8 cellular contexts compared by ENCODE assay signal in genomic region chr12:47754881-47755280, GRCh38. TPM values are rescaled to one million over a fixed set of nuclear protein-coding genes. Genes with fewer than 3 reads are reported as not detected.
A peak's percentile ranks its signal among the peaks of the same experiment; 100 is the strongest.
DNase-seq lines count a peak whose midpoint lies in the region; TF ChIP-seq lines count a peak whose summit lies in the region.

No MANE protein-coding gene starts in this region.

- no peak for TF ChIP-seq CTCF in KMS-11 (conservative IDR thresholded peaks at IDR 0.05; ENCODE audit: low read depth, low read length)
- TF ChIP-seq CTCF in transverse colon (IDR thresholded peaks at IDR 0.05), result no peak
- TF ChIP-seq CTCF in BE2C (IDR thresholded peaks at IDR 0.05; ENCODE audit: low read depth, low read length), result no peak
- no peak for TF ChIP-seq CTCF in GM10248 (IDR thresholded peaks at IDR 0.05; ENCODE audit: control extremely low read depth, extremely low read depth, low read depth, missing control alignments)

- H3K9ac ChIP-seq in KMS-11, result no peak overlapping the region; the same call in 1 of the 2 replicates

- no peaks in the 10 kb centered on the region for H4K20me1 ChIP-seq in KMS-11 (ENCODE audit: insufficient read depth)

- DNase-seq in NK-92 treated with Interleukin-12 subunit alpha and Interleukin-12 subunit beta, amount 100 ng/mL, for 24 hours (lab: John Stamatoyannopoulos, UW), result peak; percentile 67
- DNase-seq in NK-92 (lab: John Stamatoyannopoulos, UW; ENCODE audit: unreplicated experiment) (no peak), globus pallidus (ENCODE audit: low spot score) (peak; percentile 58), transverse colon (peak; percentile 90), BE2C (no peak), NCI-H2107 treated with DMSO at 0.1 percent for 48 hours (lab: John Stamatoyannopoulos, UW; ENCODE audit: unreplicated experiment) (no peak), GM10248 (ENCODE audit: extremely low spot score) (no peak)

- 25% methylated on average over 3 of the region's 3 CpGs; no CpG with 5 or more reads in 1 of the 2 donors for WGBS in transverse colon (ENCODE audit: low coverage in 1 of 2), 2 donors

- POLR2A ChIA-PET in GM10248 (lab: Yijun Ruan, JAX), result no interaction called here

- H3K79me2 ChIP-seq in KMS-11 (ENCODE audit: insufficient read depth, low read depth), result no peaks in the 10 kb centered on the region

- H2AFZ ChIP-seq in KMS-11 (ENCODE audit: low read depth), result peak overlapping the region; percentile 24; the same call in 1 of the 2 replicates

- H3K27me3 ChIP-seq in KMS-11 (ENCODE audit: insufficient read depth, low read depth) (no peaks in the 10 kb centered on the region), transverse colon (no peaks in the 10 kb centered on the region), BE2C (no peaks in the 10 kb centered on the region)

- intact Hi-C loops in transverse colon (cut with DNase I; ENCODE audit: low total_unique reads), result no loop called here

- H3K9me3 ChIP-seq in transverse colon (no peaks in the 10 kb centered on the region), BE2C (no peaks in the 10 kb centered on the region)

- H3K27ac ChIP-seq in KMS-11 (peak overlapping the region; percentile 71), transverse colon (peak overlapping the region; percentile 52 to 82 (median 76))

- no peak for TF ChIP-seq EP300 in transverse colon (IDR thresholded peaks at IDR 0.05; ENCODE audit: low read depth)

- in situ Hi-C loops in transverse colon (cut with MboI; ENCODE audit: low pct_ligation_motif_present in 1 of 4, low pct_unique_long_range_greater_than_20kb in 1 of 4, low sequenced_read_pairs in 3 of 4), result no loop called here

- H3K36me3 ChIP-seq in KMS-11 (ENCODE audit: insufficient read depth) (no peaks in the 10 kb centered on the region), transverse colon (no peaks in the 10 kb centered on the region), BE2C (no peaks in the 10 kb centered on the region)

- CTCF ChIA-PET in GM10248 (lab: Yijun Ruan, JAX), result interaction anchor here (0.6 to 14.5 kb wide), 14 partner anchors 13 to 83 kb away, joined by 3 to 448 read pairs (median 5); partner anchors contain the start of genes ENDOU and SLC48A1

- H3K4me1 ChIP-seq in KMS-11 (ENCODE audit: low read depth, poor library complexity, severe bottlenecking), result peaks cover 72% of the 10 kb centered on the region
- peaks cover 23 to 59% (median 50%) of the 10 kb centered on the region in 4 donors for H3K4me1 ChIP-seq in transverse colon
- H3K4me1 ChIP-seq in BE2C, result peaks cover 51% of the 10 kb centered on the region

- peak overlapping the region; percentile 40 for H3K4me2 ChIP-seq in KMS-11

- no peak overlapping the region for H3K4me3 ChIP-seq in KMS-11 (IDR thresholded peaks at IDR 0.05; ENCODE audit: insufficient read depth, low read depth, low read length)
- H3K4me3 ChIP-seq in transverse colon, result no peak overlapping the region
- no peak overlapping the region for H3K4me3 ChIP-seq in BE2C (ENCODE audit: low read depth, low read length)

- TF ChIP-seq POLR2A in transverse colon (IDR thresholded peaks at IDR 0.05), result no peak

RNA-seq across cellular contexts. Expression of gene RAPGEF3, which starts 3.8 kb away (rescaled TPM):
- 10 to 100 TPM in 2 of 4 donors, 1 to 10 TPM in 2; 8.1 to 51.7 (median 24.6) TPM for total RNA-seq in transverse colon
- 22.4 TPM for polyA plus RNA-seq in BE2C (2012; ENCODE audit: insufficient read depth, insufficient read length, low read depth)

RNA-seq across cellular contexts. Expression of gene SLC48A1, which starts 18.2 kb away (rescaled TPM):
- total RNA-seq in transverse colon, result 10 to 100 TPM; 19.9 to 76.7 (median 23.1) TPM
- polyA plus RNA-seq in BE2C (2012; ENCODE audit: insufficient read depth, insufficient read length, low read depth), result 65.5 TPM

RNA-seq across cellular contexts. Expression of gene ENDOU, which starts 29.6 kb away (rescaled TPM):
- under 1 TPM in 1 of 4 donors, not detected in 3; 0.32 TPM for total RNA-seq in transverse colon
- not detected for polyA plus RNA-seq in BE2C (2012; ENCODE audit: insufficient read depth, insufficient read length, low read depth)

RNA-seq across cellular contexts. Expression of gene RPAP3, which starts 49.1 kb away (rescaled TPM):
- total RNA-seq in transverse colon, result 10 to 100 TPM in 1 of 4 donors, 1 to 10 TPM in 3; 8.1 to 16.0 (median 9.3) TPM
- 12.9 TPM for polyA plus RNA-seq in BE2C (2012; ENCODE audit: insufficient read depth, insufficient read length, low read depth)

Comparison
In these comparisons a context has a peak if more than half of its experiments do, and no peak if none do; other contexts are left out.
1. DNase-seq: peak in NK-92 treated with Interleukin-12 subunit alpha and Interleukin-12 subunit beta, amount 100 ng/mL, for 24 hours (single experiment), globus pallidus (single experiment) and transverse colon (single experiment); none in NK-92 (single experiment), BE2C (single experiment), NCI-H2107 treated with DMSO at 0.1 percent for 48 hours (single experiment) and GM10248 (single experiment).